ENCODE assay signal across 8 cellular contexts in genomic region chr7:88306590-88307048, GRCh38. TPM values are rescaled to one million over a fixed set of nuclear protein-coding genes. Genes with fewer than 3 reads are reported as not detected.
A peak's percentile ranks its signal among the peaks of the same experiment; 100 is the strongest.
DNase-seq lines count a peak whose midpoint lies in the region; ATAC-seq and TF ChIP-seq lines count a peak whose summit lies in the region.

Gene STEAP4, minus strand, starts transcription at chr7:88306894. Its CDS starts 22,625 bp downstream, at chr7:88284269.

- H3K4me3 ChIP-seq in Peyer's patch (peak within 1 kb of the TSS in 3 of 4 donors; percentile 10 to 45 (median 35)), fibroblast of mammary gland (ENCODE audit: control insufficient read depth, low read depth, low read length) (peak within 1 kb of the TSS; percentile 55), vagina (peak within 1 kb of the TSS; percentile 37 to 40)

- TF ChIP-seq CTCF in Peyer's patch (IDR thresholded peaks at IDR 0.05) (no peak), fibroblast of mammary gland (conservative IDR thresholded peaks at IDR 0.05; ENCODE audit: control insufficient read depth, insufficient read depth, low read depth, low read length) (no peak), vagina (IDR thresholded peaks at IDR 0.05) (no peak)

- DNase-seq in ELF-1 (ENCODE audit: low read depth, low spot score) = peak; percentile 71
- peak in 2 of 3 donors; percentile 72 to 85 for DNase-seq in Peyer's patch
- peak; percentile 89 for DNase-seq in fibroblast of mammary gland (ENCODE audit: low read depth)
- DNase-seq in myocyte (ENCODE audit: low read depth) = peak; percentile 53
- no peak for DNase-seq in vagina (ENCODE audit: extremely low spot score in 2 of 2)
- DNase-seq in SHP77 treated with DMSO at 0.1 percent for 48 hours (lab: John Stamatoyannopoulos, UW) = no peak
- no peak for DNase-seq in NCI-H2196 treated with DMSO at 0.1 percent for 48 hours (lab: John Stamatoyannopoulos, UW; ENCODE audit: unreplicated experiment)

- H3K36me3 ChIP-seq in Peyer's patch = no peaks in the 10 kb centered on the region
- no peaks in the 10 kb centered on the region for H3K36me3 ChIP-seq in vagina

- no peaks in the 10 kb centered on the region for H3K27me3 ChIP-seq in Peyer's patch
- no peaks in the 10 kb centered on the region for H3K27me3 ChIP-seq in vagina

- ATAC-seq in GM21390 (IDR thresholded peaks at IDR 0.05; ENCODE audit: unreplicated experiment) = no peak

- H3K27ac ChIP-seq in Peyer's patch (peak within 1 kb of the TSS in 1 of 4 donors; percentile 30), vagina (no peak within 1 kb of the TSS)

- H3K9me3 ChIP-seq in Peyer's patch = no peaks in the 10 kb centered on the region
- no peaks in the 10 kb centered on the region for H3K9me3 ChIP-seq in vagina

- TF ChIP-seq POLR2A in Peyer's patch (IDR thresholded peaks at IDR 0.05) (no peak), vagina (IDR thresholded peaks at IDR 0.05) (no peak)

- intact Hi-C loops in vagina (cut with DNase I) = no loop called here

- H3K4me1 ChIP-seq in Peyer's patch (peaks cover 0 to 6% (median 0%) of the 10 kb centered on the region in 4 donors), vagina (peaks cover 10% of the 10 kb centered on the region)

RNA-seq across cellular contexts. Expression of gene STEAP4, which starts in this region (rescaled TPM):
- 10 to 100 TPM in 1 of 4 donors, 1 to 10 TPM in 3; 1.9 to 16.5 (median 5.1) TPM for total RNA-seq in Peyer's patch
- total RNA-seq in myocyte = 0.05 and 0.11 TPM in 2 replicates
- 0.20 TPM for polyA plus RNA-seq in myocyte (2012)
- total RNA-seq in vagina = 41.7 TPM

Comparison
In these comparisons a context has a peak if more than half of its experiments do, and no peak if none do; other contexts are left out.
1. Peak in DNase-seq in myocyte; RNA of the gene not detected or under 1 TPM.
2. DNase-seq: peak in ELF-1 (single experiment), Peyer's patch (2 of 3) and fibroblast of mammary gland (single experiment); none in vagina (0 of 2), SHP77 treated with DMSO at 0.1 percent for 48 hours (single experiment) and NCI-H2196 treated with DMSO at 0.1 percent for 48 hours (single experiment).
3. Peak in every context shown above with its lines, with median percentiles within 50 percentile points of each other: H3K4me3 ChIP-seq.